In genomic region chr2:136423516-136423996, GRCh38 we compare ENCODE assay signal across 7 cellular contexts.
DNase-seq lines count a peak whose midpoint lies in the region; ATAC-seq, FAIRE-seq and TF ChIP-seq lines count a peak whose summit lies in the region.

No MANE protein-coding gene starts in this region.

- H3K4me2 ChIP-seq in astrocyte (ENCODE audit: low read length), result peak overlapping the region; percentile 91
- H3K4me2 ChIP-seq in skeletal muscle satellite cell (ENCODE audit: low read length), result peak overlapping the region; percentile 96

- no peak overlapping the region for H3K27ac ChIP-seq in astrocyte (ENCODE audit: low read depth, low read length)
- H3K27ac ChIP-seq in iPS DF 6.9 (ENCODE audit: low read length), result no peak overlapping the region

- H3K4me1 ChIP-seq in astrocyte (ENCODE audit: insufficient read depth, low read length), result peaks cover 4% of the 10 kb centered on the region
- H3K4me1 ChIP-seq in iPS DF 6.9 (ENCODE audit: control insufficient read depth, insufficient read depth, low read length), result no peaks in the 10 kb centered on the region
- H3K4me1 ChIP-seq in skeletal muscle satellite cell (ENCODE audit: control insufficient read depth, insufficient read depth, low read length), result no peaks in the 10 kb centered on the region

- no peaks in the 10 kb centered on the region for H3K36me3 ChIP-seq in astrocyte (ENCODE audit: insufficient read depth, low read length)
- H3K36me3 ChIP-seq in iPS DF 6.9 (ENCODE audit: control insufficient read depth, insufficient read depth, low read length), result no peaks in the 10 kb centered on the region
- no peaks in the 10 kb centered on the region for H3K36me3 ChIP-seq in skeletal muscle satellite cell (ENCODE audit: insufficient read depth, low read length)

- peak overlapping the region; percentile 85 for H3K4me3 Mint-ChIP-seq in T-helper 2 cell treated with Interferon-gamma antibody and Interleukin-4, amounts not matched to agents 5 μg/mL and 100 μg/mL, for 36 hours
- peak overlapping the region; percentile 78 for H3K4me3 Mint-ChIP-seq in astrocyte (ENCODE audit: unreplicated experiment)

- no CpG with 5 or more reads among the region's 27 CpGs for WGBS in iPS DF 6.9 (ENCODE audit: insufficient coverage, insufficient read length)

- TF ChIP-seq CTCF in GM13976 (IDR thresholded peaks at IDR 0.05; ENCODE audit: borderline replicate concordance, control extremely low read depth, extremely low read depth, insufficient read depth, missing control alignments) (peak; percentile 86), astrocyte (IDR thresholded peaks at IDR 0.05; ENCODE audit: insufficient read depth, low read depth, low read length) (peak; percentile 71)

- H3K4me3 ChIP-seq in astrocyte (ENCODE audit: insufficient read depth, low read depth, low read length) (peak overlapping the region; percentile 61), iPS DF 6.9 (ENCODE audit: low read length) (no peak overlapping the region; the same call in 1 of the 2 replicates), skeletal muscle satellite cell (ENCODE audit: low read length) (peak overlapping the region; percentile 74)

- in situ Hi-C loops in GM13976 (cut with MboI; ENCODE audit: low sequenced_read_pairs, unreplicated experiment), result loop anchor here (25.0 kb wide), 1 partner anchor 1414 kb away; no protein-coding TSS in a partner anchor

- no peaks in the 10 kb centered on the region for H3K9me3 Mint-ChIP-seq in T-helper 2 cell treated with Interferon-gamma antibody and Interleukin-4, amounts not matched to agents 5 μg/mL and 100 μg/mL, for 36 hours
- no peaks in the 10 kb centered on the region for H3K9me3 Mint-ChIP-seq in astrocyte (ENCODE audit: unreplicated experiment)

- H3K27me3 Mint-ChIP-seq in T-helper 2 cell treated with Interferon-gamma antibody and Interleukin-4, amounts not matched to agents 5 μg/mL and 100 μg/mL, for 36 hours (ENCODE audit: low read depth), result peaks cover 48% of the 10 kb centered on the region
- peaks cover 52% of the 10 kb centered on the region for H3K27me3 Mint-ChIP-seq in astrocyte (ENCODE audit: low read depth, unreplicated experiment)

- H2AFZ ChIP-seq in astrocyte (ENCODE audit: low read depth, low read length), result peak overlapping the region; percentile 86

- H4K20me1 ChIP-seq in astrocyte (ENCODE audit: insufficient read depth, low read length), result no peaks in the 10 kb centered on the region

- FAIRE-seq in astrocyte (lab: Jason Lieb, UNC), result no peak

- H3K27me3 ChIP-seq in astrocyte (ENCODE audit: insufficient read depth, low read length) (peaks cover 12% of the 10 kb centered on the region), iPS DF 6.9 (ENCODE audit: control insufficient read depth, insufficient read depth, low read length) (peaks cover 4% of the 10 kb centered on the region; the same call in 1 of the 2 replicates), skeletal muscle satellite cell (ENCODE audit: control insufficient read depth, insufficient read depth, low read length) (peaks cover 17% of the 10 kb centered on the region)

- H3K9me3 ChIP-seq in astrocyte (ENCODE audit: insufficient read depth, low read depth, low read length), result no peaks in the 10 kb centered on the region
- no peaks in the 10 kb centered on the region for H3K9me3 ChIP-seq in iPS DF 6.9 (ENCODE audit: control insufficient read depth, insufficient read depth, low read length)
- H3K9me3 ChIP-seq in skeletal muscle satellite cell (replicated peaks; ENCODE audit: low read length), result no peaks in the 10 kb centered on the region

- ATAC-seq in HG02798 (IDR thresholded peaks at IDR 0.05; ENCODE audit: poor library complexity, unreplicated experiment), result peak; percentile 99

- H3K4me1 Mint-ChIP-seq in T-helper 2 cell treated with Interferon-gamma antibody and Interleukin-4, amounts not matched to agents 5 μg/mL and 100 μg/mL, for 36 hours (ENCODE audit: low read depth), result peaks cover 19% of the 10 kb centered on the region
- no peaks in the 10 kb centered on the region for H3K4me1 Mint-ChIP-seq in astrocyte (ENCODE audit: low read depth, unreplicated experiment)

- H3K9ac ChIP-seq in astrocyte (ENCODE audit: low read length), result peak overlapping the region; percentile 49
- H3K9ac ChIP-seq in skeletal muscle satellite cell (ENCODE audit: low read depth, low read length), result peak overlapping the region; percentile 50

- H3K79me2 ChIP-seq in astrocyte (ENCODE audit: insufficient read depth, low read length), result no peaks in the 10 kb centered on the region

- no peaks in the 10 kb centered on the region for H3K36me3 Mint-ChIP-seq in T-helper 2 cell treated with Interferon-gamma antibody and Interleukin-4, amounts not matched to agents 5 μg/mL and 100 μg/mL, for 36 hours (ENCODE audit: low read depth)
- H3K36me3 Mint-ChIP-seq in astrocyte (ENCODE audit: low read depth, unreplicated experiment), result no peaks in the 10 kb centered on the region

- peak; percentile 86 for DNase-seq in GM13976 (ENCODE audit: low spot score)
- peak; percentile 59 for DNase-seq in NCI-H128 (lab: John Stamatoyannopoulos, UW; ENCODE audit: unreplicated experiment)
- DNase-seq in T-helper 2 cell treated with Interferon-gamma antibody and Interleukin-4, amounts not matched to agents 5 μg/mL and 100 μg/mL, for 36 hours (ENCODE audit: low spot score), result peak; percentile 78
- DNase-seq in astrocyte (ENCODE audit: low read depth), result peak; percentile 22
- peak; percentile 72 for DNase-seq in iPS DF 6.9 (ENCODE audit: low read depth, low spot score)

- H3K27ac Mint-ChIP-seq in T-helper 2 cell treated with Interferon-gamma antibody and Interleukin-4, amounts not matched to agents 5 μg/mL and 100 μg/mL, for 36 hours, result peak overlapping the region; percentile 28
- H3K27ac Mint-ChIP-seq in astrocyte (ENCODE audit: unreplicated experiment), result peak overlapping the region; percentile 48

Comparison
In these comparisons a context has a peak if more than half of its experiments do, and no peak if none do; other contexts are left out.
1. DNase-seq: peak in every context shown above with its lines; median percentile 86 in GM13976; 78 in T-helper 2 cell treated with Interferon-gamma antibody and Interleukin-4, amounts not matched to agents 5 μg/mL and 100 μg/mL, for 36 hours; 72 in iPS DF 6.9; 59 in NCI-H128; 22 in astrocyte.